ENCODE assay signal across 20 cellular contexts in genomic region chr1:2570261-2570794, GRCh38. TPM values are rescaled to one million over a fixed set of nuclear protein-coding genes. Genes with fewer than 3 reads are reported as not detected.
"Had no signal": no experiment of that assay in that cellular context is flagged by ENCODE, and none has a peak within 500 bp of the region (broad histone marks: within the 10 kb centered on the region; RNA-seq: fewer than 3 reads in every experiment).

No MANE protein-coding gene starts in this region.

- H3K36me3 ChIP-seq: cardiac muscle cell, uterus had no signal

- H3K27me3 ChIP-seq: cardiac muscle cell, testis, uterus had no signal

- H3K27ac ChIP-seq: cardiac muscle cell, foreskin keratinocyte, testis, uterus had no signal

- H3K4me2 ChIP-seq: smooth muscle cell had no signal

- H3K9me3 ChIP-seq: testis, uterus had no signal

- H3K4me1 ChIP-seq: foreskin keratinocyte, testis, uterus had no signal

- ATAC-seq: activated naive CD8-positive, alpha-beta T cell treated with anti-CD3 and anti-CD28 coated beads, Interleukin-2, amount 50 U/mL, for 24 hours; foreskin keratinocyte; left cardiac atrium; sciatic nerve had no signal

- H3K4me3 ChIP-seq: cardiac muscle cell, smooth muscle cell, testis, uterus had no signal

- DNase-seq: activated CD4-positive, alpha-beta T cell treated with anti-CD3 and anti-CD28 coated beads for 1 hour; activated naive CD4-positive, alpha-beta T cell treated with Interleukin-2 at 50 U/mL for 16 hours; activated naive CD8-positive, alpha-beta T cell treated with anti-CD3 and anti-CD28 coated beads, Interleukin-2, amount 50 U/mL, for 24 hours; activated T-cell treated with anti-CD3 and anti-CD28 coated beads, Interleukin-2, amount 50 U/mL, for 1 hour; dermis blood vessel endothelial cell; effector CD8-positive, alpha-beta T cell; foreskin keratinocyte; hippocampal formation; left cardiac atrium; nucleus accumbens; stimulated activated CD4-positive, alpha-beta T cell treated with anti-CD3 and anti-CD28 coated beads, Interleukin-15, amount 100 ng/mL, for 24 hours; stimulated activated naive CD4-positive, alpha-beta T cell; testis; trophoblast cell; uterus had no signal

RNA-seq across cellular contexts. Expression of gene TNFRSF14, which starts 14.2 kb away (rescaled TPM):
- total RNA-seq: smooth muscle cell had no signal
- polyA plus RNA-seq: smooth muscle cell had no signal

RNA-seq across cellular contexts. Expression of gene HES5, which starts 40.3 kb away (rescaled TPM):
- total RNA-seq: activated T-helper 2 cell treated with anti-CD3 and anti-CD28 coated beads, Interferon-gamma antibody, Interleukin-2, Interleukin-4, amounts not matched to agents 10 μg/mL and 5 μg/mL and 100 μg/mL, durations not matched to agents 14 hours and 24 hours and 36 hours; cardiac muscle cell; glomerular endothelial cell had no signal
- polyA plus RNA-seq: cardiac muscle cell had no signal
